ENCODE assay signal across 30 cellular contexts in the genomic region with DNA sequence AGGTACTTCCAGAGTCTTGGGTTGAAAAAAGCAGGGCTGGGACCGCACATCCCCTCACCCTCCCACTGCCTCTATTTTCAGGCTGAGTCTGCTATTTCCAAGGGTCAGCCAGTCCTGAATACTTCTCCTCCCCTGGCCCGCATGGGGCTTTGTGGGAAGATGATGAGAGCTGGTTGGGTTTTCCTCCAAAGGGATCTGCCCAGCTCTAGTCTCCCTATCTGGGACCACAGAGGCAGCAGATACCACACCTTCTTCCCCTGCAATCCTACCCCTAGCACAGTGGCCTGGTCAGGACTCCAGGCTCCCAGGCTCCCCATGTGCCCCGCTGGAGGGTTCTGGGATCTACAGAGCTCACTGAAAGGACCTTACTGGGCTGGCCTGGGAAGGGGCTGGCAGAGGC. TPM values are rescaled to one million over a fixed set of nuclear protein-coding genes. Genes with fewer than 3 reads are reported as not detected.
"Had no signal": no experiment of that assay in that cellular context is flagged by ENCODE, and none has a peak within 500 bp of the region (broad histone marks: within the 10 kb centered on the region; RNA-seq: fewer than 3 reads in every experiment).

No MANE protein-coding gene starts in this region.

- H3K4me1 Mint-ChIP-seq: natural killer cell; stimulated activated memory B cell treated with anti-CD40 and anti-IgM and Interleukin-4, amounts not matched to agents 10 μg/mL and 1 μg/mL and 100 μg/mL, for 72 hours had no signal

- H3K4me1 ChIP-seq: esophagus muscularis mucosa, foreskin keratinocyte, heart right ventricle, left lung, right lobe of liver, tibial nerve, upper lobe of left lung had no signal

- H3K9me3 Mint-ChIP-seq: natural killer cell; stimulated activated memory B cell treated with anti-CD40 and anti-IgM and Interleukin-4, amounts not matched to agents 10 μg/mL and 1 μg/mL and 100 μg/mL, for 72 hours had no signal

- DNase-seq: dermis blood vessel endothelial cell; effector memory CD4-positive, alpha-beta T cell; foreskin keratinocyte; glutamatergic neuron; heart right ventricle; hippocampal formation; left cardiac atrium; left lung; mesenchymal stem cell; midbrain; natural killer cell; occipital lobe; ovary; right lobe of liver; stimulated activated CD4-positive, alpha-beta T cell treated with anti-CD3 and anti-CD28 coated beads, Interleukin-4, amount 100 ng/mL, for 4 hours; stimulated activated naive CD8-positive, alpha-beta T cell treated with anti-CD3 and anti-CD28 coated beads, Interleukin-15, Interleukin-2, amounts not matched to agents 100 U/mL and 50 U/mL, for 24 hours; upper lobe of left lung had no signal

- ATAC-seq: foreskin keratinocyte; heart right ventricle; left cardiac atrium; left lung; natural killer cell; right lobe of liver; stimulated activated memory B cell treated with anti-CD40 and anti-IgM and Interleukin-4, amounts not matched to agents 10 μg/mL and 1 μg/mL and 100 μg/mL, for 72 hours; stimulated activated naive CD8-positive, alpha-beta T cell treated with anti-CD3 and anti-CD28 coated beads, Interleukin-15, Interleukin-2, amounts not matched to agents 100 U/mL and 50 U/mL, for 24 hours had no signal

- H3K36me3 ChIP-seq: esophagus muscularis mucosa, heart right ventricle, left lung, ovary, right lobe of liver, thoracic aorta, tibial nerve, upper lobe of left lung had no signal

- H3K27me3 ChIP-seq: esophagus muscularis mucosa, left lung, ovary, right lobe of liver, tibial nerve, upper lobe of left lung had no signal

- H3K27ac ChIP-seq: coronary artery, esophagus muscularis mucosa, foreskin keratinocyte, heart right ventricle, left lung, ovary, right lobe of liver, thoracic aorta, tibial nerve, upper lobe of left lung had no signal

- H3K4me3 ChIP-seq: coronary artery, esophagus muscularis mucosa, heart right ventricle, left lung, ovary, right lobe of liver, thoracic aorta, tibial nerve, upper lobe of left lung had no signal

- H3K36me3 Mint-ChIP-seq: natural killer cell; stimulated activated memory B cell treated with anti-CD40 and anti-IgM and Interleukin-4, amounts not matched to agents 10 μg/mL and 1 μg/mL and 100 μg/mL, for 72 hours had no signal

- H3K27ac Mint-ChIP-seq: natural killer cell; stimulated activated memory B cell treated with anti-CD40 and anti-IgM and Interleukin-4, amounts not matched to agents 10 μg/mL and 1 μg/mL and 100 μg/mL, for 72 hours had no signal

- H3K4me3 Mint-ChIP-seq: natural killer cell; stimulated activated memory B cell treated with anti-CD40 and anti-IgM and Interleukin-4, amounts not matched to agents 10 μg/mL and 1 μg/mL and 100 μg/mL, for 72 hours had no signal

- H3K9me3 ChIP-seq: esophagus muscularis mucosa, heart right ventricle, left lung, ovary, right lobe of liver, thoracic aorta, tibial nerve, upper lobe of left lung had no signal

RNA-seq across cellular contexts. Expression of a gene that starts 13.2 kb away (rescaled TPM):
- total RNA-seq: dermis blood vessel endothelial cell, endothelial cell of umbilical vein, epithelial cell of proximal tubule, esophagus muscularis mucosa, fibroblast of lung, foreskin keratinocyte, kidney epithelial cell, left cardiac atrium, lung microvascular endothelial cell, mucosa of gallbladder, natural killer cell, thoracic aorta, tibial nerve had no signal
- polyA plus RNA-seq: endothelial cell of umbilical vein, fibroblast of lung, foreskin keratinocyte had no signal

RNA-seq across cellular contexts. Expression of a gene that starts 28.0 kb away (rescaled TPM):
- total RNA-seq: dermis blood vessel endothelial cell, endothelial cell of umbilical vein, epithelial cell of proximal tubule, esophagus muscularis mucosa, fibroblast of lung, foreskin keratinocyte, heart right ventricle, kidney epithelial cell, left cardiac atrium, lower leg skin, lung microvascular endothelial cell, natural killer cell, ovary, posterior vena cava, right lobe of liver, thoracic aorta, tibial nerve, upper lobe of left lung had no signal
- polyA plus RNA-seq: endothelial cell of umbilical vein, fibroblast of lung, foreskin keratinocyte, heart right ventricle had no signal
